In genomic region chr9:15211160-15211993, GRCh38 we compare ENCODE assay signal across 9 cellular contexts.
DNase-seq lines count a peak whose midpoint lies in the region; ATAC-seq, FAIRE-seq and TF ChIP-seq lines count a peak whose summit lies in the region.
"Had no signal": no experiment of that assay in that cellular context is flagged by ENCODE, and none has a peak within 500 bp of the region (broad histone marks: within the 10 kb centered on the region; RNA-seq: fewer than 3 reads in every experiment).

No MANE protein-coding gene starts in this region.

- peak overlapping the region; percentile 56; the same call in 1 of the 2 replicates for H3K14ac ChIP-seq in IMR-90 (replicated peaks; ENCODE audit: low read depth, low read length)
- no peak overlapping the region for H3K14ac ChIP-seq in trophoblast cell (ENCODE audit: low read length)

- H3K36me3 ChIP-seq in Caco-2 (ENCODE audit: control insufficient read depth, insufficient read depth, low read length) (no peaks in the 10 kb centered on the region), IMR-90 (ENCODE audit: control insufficient read depth, insufficient read depth, low read length) (no peaks in the 10 kb centered on the region), trophoblast cell (ENCODE audit: control insufficient read depth in 1 of 2, insufficient read depth in 2 of 2, low read length in 2 of 2) (no peaks in the 10 kb centered on the region), aorta (ENCODE audit: control insufficient read depth in 1 of 2, insufficient read depth in 2 of 2, low read length in 1 of 2) (no peaks in the 10 kb centered on the region)

- H4K91ac ChIP-seq in IMR-90 (ENCODE audit: insufficient read depth, low read depth, low read length) = no peak overlapping the region
- no peak overlapping the region for H4K91ac ChIP-seq in trophoblast cell (ENCODE audit: low read depth, low read length)

- H3K4me3 ChIP-seq in Caco-2 (ENCODE audit: low read depth, low read length) (no peak overlapping the region), IMR-90 (ENCODE audit: insufficient read depth, low read depth, low read length) (no peak overlapping the region), trophoblast cell (ENCODE audit: low read depth, low read length) (no peak overlapping the region), aorta (ENCODE audit: low read length in 2 of 2) (peak overlapping the region in 1 of 2 donors; percentile 16)

- ATAC-seq in GM19463 (IDR thresholded peaks at IDR 0.05; ENCODE audit: unreplicated experiment) = peak; percentile 64
- ATAC-seq in IMR-90 (ENCODE audit: low read depth) = peak; percentile 78
- ATAC-seq in aorta (ENCODE audit: low FRiP score) = peak; percentile 89

- TF ChIP-seq RAD21 in IMR-90 (IDR thresholded peaks at IDR 0.05; ENCODE audit: low read length) = peak; percentile 88

- H3K23ac ChIP-seq in IMR-90 (ENCODE audit: low read depth, low read length) = no peak overlapping the region
- H3K23ac ChIP-seq in trophoblast cell (ENCODE audit: low read length) = no peak overlapping the region

- no peak overlapping the region for H2BK12ac ChIP-seq in trophoblast cell (ENCODE audit: low read length)

- H3K36me3 Mint-ChIP-seq in Caco-2 (ENCODE audit: insufficient read depth, unreplicated experiment) = peaks cover 5% of the 10 kb centered on the region

- H3K79me1 ChIP-seq in IMR-90 (ENCODE audit: low read depth in 1 of 2, low read length in 2 of 2) (peaks cover 3 to 12% of the 10 kb centered on the region in 2 experiments; a peak in 2 of 4 replicates), trophoblast cell (ENCODE audit: low read length) (no peaks in the 10 kb centered on the region)

- H3K56ac ChIP-seq in IMR-90 (ENCODE audit: extremely low read depth, insufficient read depth, low read length) = no peak overlapping the region

- no peak overlapping the region for H4K12ac ChIP-seq in trophoblast cell (ENCODE audit: low read depth, low read length)

- H2AK5ac ChIP-seq in IMR-90 (ENCODE audit: low read depth, low read length) (peak overlapping the region; percentile 64; the same call in 1 of the 2 replicates), trophoblast cell (ENCODE audit: low read length) (no peak overlapping the region)

- DNase-seq in Caco-2 (peak; percentile 49 to 75), IMR-90 (peak; percentile 79), RCC 7860 (ENCODE audit: low spot score) (peak; percentile 40), germinal center (ENCODE audit: low spot score) (peak; percentile 44), trophoblast cell (peak; percentile 30 to 87), aorta (peak in 1 of 2 donors; percentile 46)
- peak; percentile 46 for DNase-seq in activated gamma-delta T cell treated with anti-CD3 and anti-CD28 coated beads, Interleukin-2, amount 50 U/mL, for 16 hours (ENCODE audit: low read depth)
- DNase-seq: activated naive CD8-positive, alpha-beta T cell treated with anti-CD3 and anti-CD28 coated beads, Interleukin-2, amount 10 ng/mL, durations not matched to agents 7 days and 5 days had no signal

- H4K8ac ChIP-seq in IMR-90 (ENCODE audit: low read depth in 2 of 2, low read length in 2 of 2) = peak overlapping the region in 1 of 2 experiments; percentile 44; a peak in 1 of 4 replicates
- no peak overlapping the region for H4K8ac ChIP-seq in trophoblast cell (ENCODE audit: low read depth, low read length)

- dilution Hi-C loops in IMR-90 (cut with HindIII; ENCODE audit: low sequenced_read_pairs, unreplicated experiment) = no loop called here

- H2BK15ac ChIP-seq in IMR-90 (ENCODE audit: low read depth, low read length) = no peak overlapping the region

- H3K27ac Mint-ChIP-seq in Caco-2 (ENCODE audit: unreplicated experiment) = no peak overlapping the region
- H3K27ac Mint-ChIP-seq: activated naive CD8-positive, alpha-beta T cell treated with anti-CD3 and anti-CD28 coated beads, Interleukin-2, amount 10 ng/mL, durations not matched to agents 7 days and 5 days had no signal

- peak; percentile 36 for FAIRE-seq in RCC 7860 (lab: Jason Lieb, UNC)

- no peaks in the 10 kb centered on the region for H3K9me3 Mint-ChIP-seq in Caco-2 (ENCODE audit: unreplicated experiment)

- H3K9me3 ChIP-seq in Caco-2 (no peaks in the 10 kb centered on the region), IMR-90 (ENCODE audit: control insufficient read depth, insufficient read depth, low read length) (no peaks in the 10 kb centered on the region), trophoblast cell (ENCODE audit: insufficient read depth, low read depth, low read length) (no peaks in the 10 kb centered on the region), aorta (ENCODE audit: control insufficient read depth, low read length) (no peaks in the 10 kb centered on the region)

- H2BK5ac ChIP-seq in IMR-90 (ENCODE audit: low read depth, low read length, poor library complexity, severe bottlenecking) = no peak overlapping the region
- H2BK5ac ChIP-seq in trophoblast cell (ENCODE audit: low read depth, low read length, poor library complexity) = no peak overlapping the region

- H3K27me3 Mint-ChIP-seq in Caco-2 (ENCODE audit: insufficient read depth, unreplicated experiment) = no peaks in the 10 kb centered on the region
- H3K27me3 Mint-ChIP-seq: activated naive CD8-positive, alpha-beta T cell treated with anti-CD3 and anti-CD28 coated beads, Interleukin-2, amount 10 ng/mL, durations not matched to agents 7 days and 5 days had no signal

- H3K9ac ChIP-seq in IMR-90 (ENCODE audit: low read depth, low read length) (no peak overlapping the region), trophoblast cell (ENCODE audit: low read length) (no peak overlapping the region)

- H3K4me2 ChIP-seq in IMR-90 (ENCODE audit: low read depth, low read length) = no peak overlapping the region; the same call in 1 of the 2 replicates
- no peak overlapping the region for H3K4me2 ChIP-seq in trophoblast cell (ENCODE audit: low read length)

- H4K20me1 ChIP-seq in IMR-90 (ENCODE audit: insufficient read depth, low read length) = no peaks in the 10 kb centered on the region

- H3K4me1 ChIP-seq in Caco-2 = 0 out of 2 replicates have a peak, but pooled peaks cover 4% of the 10 kb centered on the region
- H3K4me1 ChIP-seq in IMR-90 (ENCODE audit: control insufficient read depth, insufficient read depth, low read length) = peaks cover 2% of the 10 kb centered on the region
- no peaks in the 10 kb centered on the region for H3K4me1 ChIP-seq in trophoblast cell (ENCODE audit: control insufficient read depth in 1 of 2, insufficient read depth in 2 of 2, low read length in 2 of 2)
- H3K4me1 ChIP-seq in aorta (ENCODE audit: control insufficient read depth in 1 of 2, insufficient read depth in 2 of 2, low read length in 2 of 2) = peaks cover 0 to 7% of the 10 kb centered on the region in 2 donors

- no peaks in the 10 kb centered on the region for H3K27me3 ChIP-seq in Caco-2 (replicated peaks; ENCODE audit: control insufficient read depth, insufficient read depth, low read length)
- no peaks in the 10 kb centered on the region for H3K27me3 ChIP-seq in IMR-90 (ENCODE audit: control insufficient read depth, insufficient read depth, low read length)
- H3K27me3 ChIP-seq in trophoblast cell (ENCODE audit: insufficient read depth, low read length) = no peaks in the 10 kb centered on the region
- H3K27me3 ChIP-seq in aorta (ENCODE audit: control insufficient read depth in 1 of 2, insufficient read depth in 2 of 2, low read length in 1 of 2) = no peaks in the 10 kb centered on the region

- H3K9me1 ChIP-seq in IMR-90 (ENCODE audit: insufficient read depth, low read length) = no peaks in the 10 kb centered on the region; the same call in 1 of the 2 replicates

- H3K18ac ChIP-seq in IMR-90 (ENCODE audit: low read depth, low read length) = no peak overlapping the region
- H3K18ac ChIP-seq in trophoblast cell (ENCODE audit: low read length) = no peak overlapping the region

- H3K4me1 Mint-ChIP-seq in Caco-2 (ENCODE audit: low read depth, unreplicated experiment) = peaks cover 7% of the 10 kb centered on the region

- H4K5ac ChIP-seq in IMR-90 (ENCODE audit: low read depth, low read length) = no peak overlapping the region

- in situ Hi-C loops in IMR-90 (cut with MboI; ENCODE audit: low sequenced_read_pairs) = loop anchor here (10.0 to 25.0 kb wide), 2 partner anchors 203 to 401 kb away; no protein-coding TSS in a partner anchor

- POLR2A ChIA-PET in Caco-2 (lab: Charles Lee) (no interaction called here), IMR-90 (lab: Charles Lee; ENCODE audit: unreplicated experiment) (no interaction called here)

- TF ChIP-seq POLR2A in IMR-90 (IDR thresholded peaks at IDR 0.05; ENCODE audit: low read depth, low read length) = no peak; the same call in 1 of the 2 replicates

- H2BK120ac ChIP-seq in IMR-90 (ENCODE audit: low read depth, low read length) (no peak overlapping the region; the same call in 1 of the 2 replicates), trophoblast cell (ENCODE audit: insufficient read depth, low read length, poor library complexity) (no peak overlapping the region)

- no peaks in the 10 kb centered on the region for H3K79me2 ChIP-seq in trophoblast cell (ENCODE audit: control insufficient read depth, insufficient read depth, low read length, poor library complexity)

- H2AFZ ChIP-seq in IMR-90 (replicated peaks; ENCODE audit: low read length, poor library complexity) (no peak overlapping the region), trophoblast cell (ENCODE audit: insufficient read depth, low read length, poor library complexity) (no peak overlapping the region)

- H3K27ac ChIP-seq in IMR-90 (ENCODE audit: insufficient read depth, low read length) (no peak overlapping the region; the same call in 1 of the 2 replicates), trophoblast cell (ENCODE audit: low read depth, low read length) (no peak overlapping the region), aorta (ENCODE audit: low read depth in 1 of 2, low read length in 2 of 2) (peak overlapping the region; percentile 46 to 84)

- H3K4me3 Mint-ChIP-seq in Caco-2 (ENCODE audit: unreplicated experiment) = no peak overlapping the region
- H3K4me3 Mint-ChIP-seq: activated naive CD8-positive, alpha-beta T cell treated with anti-CD3 and anti-CD28 coated beads, Interleukin-2, amount 10 ng/mL, durations not matched to agents 7 days and 5 days had no signal

- H2AK9ac ChIP-seq in IMR-90 (replicated peaks; ENCODE audit: low read depth, low read length, poor library complexity) = no peak overlapping the region

- BruUV-seq in Caco-2 (replicated peaks; lab: Mats Ljungman, UMichigan) (no TSS peak), IMR-90 (replicated peaks; lab: Mats Ljungman, UMichigan) (no TSS peak)

- CTCF ChIA-PET in Caco-2 (lab: Charles Lee) (no interaction called here), IMR-90 (lab: Yijun Ruan, JAX) (interaction anchor here (0.6 to 1.7 kb wide), 6 partner anchors 13 to 435 kb away, joined by 3 to 9 read pairs (median 4); no protein-coding TSS in a partner anchor)

- TF ChIP-seq CTCF in Caco-2 (IDR thresholded peaks at IDR 0.05; ENCODE audit: insufficient read depth in 1 of 2, low read depth in 1 of 2, low read length in 1 of 2, severe bottlenecking in 1 of 2, unreplicated experiment in 1 of 2) (peak; percentile 71 to 79), IMR-90 (conservative IDR thresholded peaks at IDR 0.05; ENCODE audit: low read depth, low read length) (peak; percentile 87)

- H3K4ac ChIP-seq in IMR-90 (ENCODE audit: low read depth, low read length) (0 out of 2 replicates have a peak overlapping the region, but pooled peaks have one; percentile 34), trophoblast cell (ENCODE audit: low read depth, low read length) (no peak overlapping the region)

- H2BK20ac ChIP-seq in IMR-90 (ENCODE audit: low read depth, low read length) = no peak overlapping the region

- WGBS in IMR-90 (ENCODE audit: extremely low coverage in 2 of 2, insufficient read length in 1 of 2), 2 experiments = 45% methylated on average over 4 of the region's 7 CpGs; no CpG with 5 or more reads in 1 of the 2 experiments
- WGBS in trophoblast cell (ENCODE audit: extremely low coverage, insufficient coverage, insufficient read length) = no CpG with 5 or more reads among the region's 7 CpGs
- whole genome bisulfite sequencing in aorta, 2 donors = 5 to 6% methylated on average over 7 of the region's 7 CpGs

- intact Hi-C loops in Caco-2 (cut with micrococcal nuclease; ENCODE audit: unreplicated experiment) = loop anchor here (1.0 to 5.0 kb wide), 3 partner anchors 66 to 395 kb away; no protein-coding TSS in a partner anchor
- intact Hi-C loops in IMR-90 (cut with micrococcal nuclease) = loop anchor here (1.0 to 5.0 kb wide), 4 partner anchors 96 to 396 kb away; partner anchors contain the start of genes SNAPC3 and TTC39B
- intact Hi-C loops in aorta (cut with DNase I) = loop anchor here (2.0 to 10.0 kb wide), 5 partner anchors 81 to 393 kb away; partner anchors contain the start of gene TTC39B (in 1 of the 2)

Comparison
In these comparisons a context has a peak if more than half of its experiments do, and no peak if none do; other contexts are left out.
1. H3K27ac ChIP-seq: peak in aorta (2 of 2); none in IMR-90 (single experiment) and trophoblast cell (single experiment).
2. Peak in every context shown above with its lines, with median percentiles within 50 percentile points of each other: ATAC-seq.